In the genomic region with DNA sequence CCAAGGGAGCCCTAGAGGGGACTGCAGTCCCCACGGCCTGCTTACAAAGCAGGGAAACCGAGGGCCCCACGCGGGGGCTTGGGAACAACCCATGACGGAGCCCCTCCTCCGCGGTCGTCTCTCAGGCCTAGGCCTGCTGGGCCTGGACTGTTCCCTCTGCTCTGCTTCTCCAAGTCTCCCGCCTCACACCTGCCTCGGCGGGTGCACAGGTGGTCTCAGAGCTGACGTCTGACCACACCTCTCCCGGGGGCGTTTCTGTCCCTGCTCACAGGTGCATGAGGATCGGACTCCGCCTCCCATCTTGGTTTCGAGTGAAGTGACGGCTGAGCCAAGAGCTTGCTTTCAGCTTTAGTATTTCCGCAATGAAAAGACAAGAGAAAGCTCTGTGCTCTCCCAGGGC, we compare ENCODE assay signal across 23 cellular contexts.
DNase-seq lines count a peak whose midpoint lies in the region; ATAC-seq, FAIRE-seq and TF ChIP-seq lines count a peak whose summit lies in the region.
"Had no signal": no experiment of that assay in that cellular context is flagged by ENCODE, and none has a peak within 500 bp of the region (broad histone marks: within the 10 kb centered on the region; RNA-seq: fewer than 3 reads in every experiment).

No MANE protein-coding gene starts in this region.

- no peaks in the 10 kb centered on the region for H3K9me3 Mint-ChIP-seq in activated CD4-positive, alpha-beta memory T cell treated with anti-CD3 and anti-CD28 coated beads, Interleukin-2, amount 10 ng/mL, durations not matched to agents 7 days and 5 days
- H3K9me3 Mint-ChIP-seq in activated CD4-positive, alpha-beta memory T cell treated with anti-CD3 and anti-CD28 coated beads for 36 hours: no peaks in the 10 kb centered on the region
- H3K9me3 Mint-ChIP-seq: HFFc6; T-helper 1 cell treated with Interleukin-12 subunit alpha and Interleukin-12 subunit beta and Interleukin-4 antibody, amounts not matched to agents 30 μg/mL and 1 μg/mL, for 36 hours had no signal

- H3K27me3 ChIP-seq in Peyer's patch (no peaks in the 10 kb centered on the region), ascending aorta (no peaks in the 10 kb centered on the region), uterus (no peaks in the 10 kb centered on the region)
- H3K27me3 ChIP-seq: foreskin keratinocyte had no signal

- H3K4me1 ChIP-seq in Peyer's patch (no peaks in the 10 kb centered on the region), kidney (ENCODE audit: control insufficient read depth in 1 of 2, insufficient read depth in 1 of 2, low read depth in 1 of 2, low read length in 2 of 2) (no peaks in the 10 kb centered on the region), ascending aorta (no peaks in the 10 kb centered on the region), uterus (no peaks in the 10 kb centered on the region)
- H3K4me1 ChIP-seq: A549, foreskin keratinocyte had no signal

- H3K36me3 ChIP-seq in Peyer's patch (no peaks in the 10 kb centered on the region), kidney (ENCODE audit: control insufficient read depth in 1 of 2, insufficient read depth in 2 of 2, low read length in 2 of 2) (no peaks in the 10 kb centered on the region), ascending aorta (no peaks in the 10 kb centered on the region), uterus (no peaks in the 10 kb centered on the region)

- H3K4me3 Mint-ChIP-seq in activated CD4-positive, alpha-beta memory T cell treated with anti-CD3 and anti-CD28 coated beads, Interleukin-2, amount 10 ng/mL, durations not matched to agents 7 days and 5 days: no peak overlapping the region
- H3K4me3 Mint-ChIP-seq in activated CD4-positive, alpha-beta memory T cell treated with anti-CD3 and anti-CD28 coated beads for 36 hours: no peak overlapping the region
- H3K4me3 Mint-ChIP-seq: HFFc6; T-helper 1 cell treated with Interleukin-12 subunit alpha and Interleukin-12 subunit beta and Interleukin-4 antibody, amounts not matched to agents 30 μg/mL and 1 μg/mL, for 36 hours had no signal

- H3K4me3 ChIP-seq in Peyer's patch (no peak overlapping the region), kidney (ENCODE audit: low read length in 2 of 2) (no peak overlapping the region), ascending aorta (no peak overlapping the region), uterus (no peak overlapping the region)
- H3K4me3 ChIP-seq: A549, GM12878, mucosa of descending colon had no signal

- no peaks in the 10 kb centered on the region for H3K36me3 Mint-ChIP-seq in activated CD4-positive, alpha-beta memory T cell treated with anti-CD3 and anti-CD28 coated beads, Interleukin-2, amount 10 ng/mL, durations not matched to agents 7 days and 5 days (ENCODE audit: low read depth)
- H3K36me3 Mint-ChIP-seq in activated CD4-positive, alpha-beta memory T cell treated with anti-CD3 and anti-CD28 coated beads for 36 hours: no peaks in the 10 kb centered on the region

- CTCF ChIA-PET in activated CD4-positive, alpha-beta memory T cell treated with anti-CD3 and anti-CD28 coated beads, Interleukin-2, amount 10 ng/mL, durations not matched to agents 7 days and 5 days (lab: Charles Lee): no interaction called here
- CTCF ChIA-PET in activated CD4-positive, alpha-beta memory T cell treated with anti-CD3 and anti-CD28 coated beads for 36 hours (lab: Charles Lee): no interaction called here

- H3K27ac ChIP-seq in Peyer's patch: no peak overlapping the region
- no peak overlapping the region for H3K27ac ChIP-seq in kidney (ENCODE audit: low read depth in 2 of 2, low read length in 2 of 2)
- H3K27ac ChIP-seq in ascending aorta: no peak overlapping the region
- H3K27ac ChIP-seq in uterus: no peak overlapping the region
- H3K27ac ChIP-seq: A549, C4-2B, foreskin keratinocyte had no signal

- peak; percentile 13 for DNase-seq in activated CD4-positive, alpha-beta memory T cell treated with anti-CD3 and anti-CD28 coated beads, Interleukin-2, amount 10 ng/mL, durations not matched to agents 7 days and 5 days
- DNase-seq in activated CD4-positive, alpha-beta memory T cell treated with anti-CD3 and anti-CD28 coated beads for 36 hours: no peak
- DNase-seq in Peyer's patch (peak in 2 of 3 donors; percentile 9 to 30), kidney (peak; percentile 59), ascending aorta (ENCODE audit: low spot score in 2 of 2) (no peak), uterus (no peak)
- peak; percentile 20 for DNase-seq in stimulated activated CD8-positive, alpha-beta memory T cell treated with anti-CD3 and anti-CD28 coated beads, Interleukin-4, amount 100 ng/mL, for 48 hours
- DNase-seq: activated naive CD4-positive, alpha-beta T cell treated with anti-CD3 and anti-CD28 coated beads, Interleukin-2, amount 50 U/mL, for 16 hours; DMS 273 treated with DMSO at 0.1 percent for 48 hours; foreskin keratinocyte; GF-D8; HFFc6; KG1; mucosa of descending colon; NCI-H2029; occipital lobe; Right ventricle myocardium superior; stimulated activated CD4-positive, alpha-beta T cell treated with anti-CD3 and anti-CD28 coated beads, Interleukin-4, amount 100 ng/mL, for 4 hours had no signal

- no peaks in the 10 kb centered on the region for H3K27me3 Mint-ChIP-seq in activated CD4-positive, alpha-beta memory T cell treated with anti-CD3 and anti-CD28 coated beads, Interleukin-2, amount 10 ng/mL, durations not matched to agents 7 days and 5 days
- H3K27me3 Mint-ChIP-seq in activated CD4-positive, alpha-beta memory T cell treated with anti-CD3 and anti-CD28 coated beads for 36 hours: peaks cover 6% of the 10 kb centered on the region

- FAIRE-seq in kidney (lab: Jason Lieb, UNC): no peak
- FAIRE-seq: A549, GM12878 had no signal

- H3K27ac Mint-ChIP-seq in activated CD4-positive, alpha-beta memory T cell treated with anti-CD3 and anti-CD28 coated beads, Interleukin-2, amount 10 ng/mL, durations not matched to agents 7 days and 5 days: no peak overlapping the region
- H3K27ac Mint-ChIP-seq in activated CD4-positive, alpha-beta memory T cell treated with anti-CD3 and anti-CD28 coated beads for 36 hours: no peak overlapping the region
- H3K27ac Mint-ChIP-seq: HFFc6; T-helper 1 cell treated with Interleukin-12 subunit alpha and Interleukin-12 subunit beta and Interleukin-4 antibody, amounts not matched to agents 30 μg/mL and 1 μg/mL, for 36 hours had no signal

- no peak for ATAC-seq in GM18873 (IDR thresholded peaks at IDR 0.05; ENCODE audit: low FRiP score, unreplicated experiment)
- ATAC-seq: A549, foreskin keratinocyte, GM12878, mucosa of descending colon had no signal

- POLR2A ChIA-PET in activated CD4-positive, alpha-beta memory T cell treated with anti-CD3 and anti-CD28 coated beads, Interleukin-2, amount 10 ng/mL, durations not matched to agents 7 days and 5 days (lab: Charles Lee): no interaction called here
- POLR2A ChIA-PET in activated CD4-positive, alpha-beta memory T cell treated with anti-CD3 and anti-CD28 coated beads for 36 hours (lab: Charles Lee): no interaction called here

- TF ChIP-seq CTCF in Peyer's patch (IDR thresholded peaks at IDR 0.05) (no peak), kidney (IDR thresholded peaks at IDR 0.05; ENCODE audit: borderline replicate concordance, extremely low read depth, insufficient read depth) (no peak), ascending aorta (IDR thresholded peaks at IDR 0.05) (no peak), uterus (IDR thresholded peaks at IDR 0.05) (no peak)

- peaks cover 2% of the 10 kb centered on the region for H3K4me1 Mint-ChIP-seq in activated CD4-positive, alpha-beta memory T cell treated with anti-CD3 and anti-CD28 coated beads, Interleukin-2, amount 10 ng/mL, durations not matched to agents 7 days and 5 days
- peaks cover 6% of the 10 kb centered on the region for H3K4me1 Mint-ChIP-seq in activated CD4-positive, alpha-beta memory T cell treated with anti-CD3 and anti-CD28 coated beads for 36 hours (ENCODE audit: low read depth)

- TF ChIP-seq POLR2A in Peyer's patch (IDR thresholded peaks at IDR 0.05) (no peak), uterus (IDR thresholded peaks at IDR 0.05) (no peak)

- H3K9ac ChIP-seq in kidney (ENCODE audit: low read length in 2 of 2): no peak overlapping the region

- H3K9me3 ChIP-seq in Peyer's patch (no peaks in the 10 kb centered on the region), kidney (ENCODE audit: control insufficient read depth in 1 of 2, low read length in 2 of 2) (no peaks in the 10 kb centered on the region), ascending aorta (no peaks in the 10 kb centered on the region), uterus (no peaks in the 10 kb centered on the region)
- H3K9me3 ChIP-seq: A549, mucosa of descending colon had no signal

- intact Hi-C loops in activated CD4-positive, alpha-beta memory T cell treated with anti-CD3 and anti-CD28 coated beads for 36 hours (cut with micrococcal nuclease): no loop called here
- intact Hi-C loops in kidney (cut with DNase I) (no loop called here), ascending aorta (cut with DNase I) (no loop called here), uterus (cut with DNase I; ENCODE audit: low total_unique reads) (no loop called here)

Comparison
In these comparisons a context has a peak if more than half of its experiments do, and no peak if none do; other contexts are left out.
1. DNase-seq: peak in activated CD4-positive, alpha-beta memory T cell treated with anti-CD3 and anti-CD28 coated beads, Interleukin-2, amount 10 ng/mL, durations not matched to agents 7 days and 5 days (single experiment), Peyer's patch (2 of 3), kidney (single experiment) and stimulated activated CD8-positive, alpha-beta memory T cell treated with anti-CD3 and anti-CD28 coated beads, Interleukin-4, amount 100 ng/mL, for 48 hours (single experiment); none in activated CD4-positive, alpha-beta memory T cell treated with anti-CD3 and anti-CD28 coated beads for 36 hours (single experiment), ascending aorta (0 of 2) and uterus (0 of 2).